Comparison of ENCODE assay signal across 19 cellular contexts in the genomic region with DNA sequence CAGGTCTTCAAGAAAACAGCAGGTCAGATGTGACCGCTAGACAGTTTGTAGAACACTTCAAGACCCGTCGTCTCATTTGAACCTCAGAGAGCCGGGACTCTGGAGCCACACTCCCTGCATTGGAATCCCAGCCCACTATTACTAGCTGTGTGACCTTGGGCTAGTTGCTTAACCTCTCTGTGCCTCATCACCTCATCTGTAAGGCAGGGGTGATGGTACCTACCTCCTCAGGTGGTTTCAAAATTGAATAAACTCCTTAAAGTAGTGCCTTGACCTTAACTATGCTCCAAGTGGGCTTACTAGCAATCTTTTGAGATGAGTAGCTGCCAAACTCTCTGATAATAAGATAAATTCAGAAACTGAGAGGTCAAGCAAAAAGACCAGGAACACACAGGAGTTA.
"Had no signal": no experiment of that assay in that cellular context is flagged by ENCODE, and none has a peak within 500 bp of the region (broad histone marks: within the 10 kb centered on the region; RNA-seq: fewer than 3 reads in every experiment).

No MANE protein-coding gene starts in this region.

- FAIRE-seq: frontal cortex, islet of Langerhans had no signal

- H3K4me1 ChIP-seq: body of pancreas, transverse colon, vagina had no signal

- H3K27me3 Mint-ChIP-seq: activated CD4-positive, alpha-beta T cell treated with anti-CD3 and anti-CD28 coated beads, Interleukin-2, amount 10 ng/mL, durations not matched to agents 7 days and 5 days; activated naive CD8-positive, alpha-beta T cell treated with anti-CD3 and anti-CD28 coated beads for 36 hours; natural killer cell treated with Interleukin-12 subunit alpha and Interleukin-12 subunit beta and Interleukin-15 and Interleukin-18, amount 100 ng/mL, for 72 hours; progenitor cell of endocrine pancreas; stimulated activated naive B cell treated with anti-CD40 and anti-IgM and Interleukin-4, amounts not matched to agents 10 μg/mL and 1 μg/mL and 100 μg/mL, for 72 hours had no signal

- H3K4me3 ChIP-seq: body of pancreas, transverse colon, vagina had no signal

- H3K27ac Mint-ChIP-seq: activated naive CD8-positive, alpha-beta T cell treated with anti-CD3 and anti-CD28 coated beads for 36 hours; natural killer cell treated with Interleukin-12 subunit alpha and Interleukin-12 subunit beta and Interleukin-15 and Interleukin-18, amount 100 ng/mL, for 72 hours; progenitor cell of endocrine pancreas had no signal

- H3K9me3 Mint-ChIP-seq: activated CD4-positive, alpha-beta T cell treated with anti-CD3 and anti-CD28 coated beads, Interleukin-2, amount 10 ng/mL, durations not matched to agents 7 days and 5 days; activated naive CD8-positive, alpha-beta T cell treated with anti-CD3 and anti-CD28 coated beads for 36 hours; natural killer cell treated with Interleukin-12 subunit alpha and Interleukin-12 subunit beta and Interleukin-15 and Interleukin-18, amount 100 ng/mL, for 72 hours; stimulated activated naive B cell treated with anti-CD40 and anti-IgM and Interleukin-4, amounts not matched to agents 10 μg/mL and 1 μg/mL and 100 μg/mL, for 72 hours had no signal

- H3K9me3 ChIP-seq: body of pancreas, transverse colon, vagina had no signal

- DNase-seq: activated CD4-positive, alpha-beta T cell treated with anti-CD3 and anti-CD28 coated beads, Interleukin-2, amount 10 ng/mL, durations not matched to agents 7 days and 5 days; activated CD8-positive, alpha-beta memory T cell treated with anti-CD3 and anti-CD28 coated beads for 24 hours; activated gamma-delta T cell treated with Interleukin-2 at 50 U/mL for 16 hours; activated naive CD8-positive, alpha-beta T cell treated with anti-CD3 and anti-CD28 coated beads for 36 hours; body of pancreas; cortex of kidney; effector memory CD4-positive, alpha-beta T cell; mesenchymal stem cell; occipital lobe; stimulated activated CD4-positive, alpha-beta T cell treated with anti-CD3 and anti-CD28 coated beads, Interleukin-12 subunit alpha, Interleukin-12 subunit beta, amount 100 ng/mL, for 4 hours; stimulated activated CD4-positive, alpha-beta T cell treated with anti-CD3 and anti-CD28 coated beads, Interleukin-2, amount 100 ng/mL, for 24 hours; stimulated activated naive B cell treated with anti-CD40 and anti-IgM and Interleukin-4, amounts not matched to agents 10 μg/mL and 1 μg/mL and 100 μg/mL, for 72 hours; transverse colon had no signal

- ATAC-seq: body of pancreas; natural killer cell treated with Interleukin-12 subunit alpha and Interleukin-12 subunit beta and Interleukin-15 and Interleukin-18, amount 100 ng/mL, for 72 hours; stimulated activated naive B cell treated with anti-CD40 and anti-IgM and Interleukin-4, amounts not matched to agents 10 μg/mL and 1 μg/mL and 100 μg/mL, for 72 hours had no signal

- H3K27ac ChIP-seq: body of pancreas, epithelial cell of prostate, transverse colon, vagina had no signal

- H3K4me1 Mint-ChIP-seq: activated CD4-positive, alpha-beta T cell treated with anti-CD3 and anti-CD28 coated beads, Interleukin-2, amount 10 ng/mL, durations not matched to agents 7 days and 5 days had no signal

- H3K4me3 Mint-ChIP-seq: activated CD4-positive, alpha-beta T cell treated with anti-CD3 and anti-CD28 coated beads, Interleukin-2, amount 10 ng/mL, durations not matched to agents 7 days and 5 days; activated naive CD8-positive, alpha-beta T cell treated with anti-CD3 and anti-CD28 coated beads for 36 hours; natural killer cell treated with Interleukin-12 subunit alpha and Interleukin-12 subunit beta and Interleukin-15 and Interleukin-18, amount 100 ng/mL, for 72 hours; stimulated activated naive B cell treated with anti-CD40 and anti-IgM and Interleukin-4, amounts not matched to agents 10 μg/mL and 1 μg/mL and 100 μg/mL, for 72 hours had no signal
